23 cellular contexts compared by ENCODE assay signal in genomic region chrX:24305905-24306304, GRCh38. TPM values are rescaled to one million over a fixed set of nuclear protein-coding genes. Genes with fewer than 3 reads are reported as not detected.
DNase-seq lines count a peak whose midpoint lies in the region; ATAC-seq and TF ChIP-seq lines count a peak whose summit lies in the region.
"Had no signal": no experiment of that assay in that cellular context is flagged by ENCODE, and none has a peak within 500 bp of the region (broad histone marks: within the 10 kb centered on the region; RNA-seq: fewer than 3 reads in every experiment).

No MANE protein-coding gene starts in this region.

- no peak overlapping the region for H2BK15ac ChIP-seq in neuronal stem cell (ENCODE audit: low read length)

- ATAC-seq in left cardiac atrium (peak; percentile 55 to 70), right cardiac atrium (peak; percentile 58 to 59)
- ATAC-seq: HCT116 had no signal

- no peaks in the 10 kb centered on the region for H3K27me3 Mint-ChIP-seq in glutamatergic neuron (ENCODE audit: unreplicated experiment)

- TF ChIP-seq EP300 in ovary (IDR thresholded peaks at IDR 0.05) = no peak

- intact Hi-C loops in left cardiac atrium (cut with DNase I) = no loop called here
- intact Hi-C loops in right cardiac atrium (cut with DNase I) = no loop called here
- intact Hi-C loops in ovary (cut with DNase I) = no loop called here

- H4K91ac ChIP-seq in neuronal stem cell (ENCODE audit: low read depth, low read length, poor library complexity) = no peak overlapping the region

- H3K4me3 ChIP-seq in right cardiac atrium (ENCODE audit: low read length) (no peak overlapping the region), ovary (no peak overlapping the region), neuronal stem cell (ENCODE audit: low read length in 2 of 2) (no peak overlapping the region)
- H3K4me3 ChIP-seq: GM23338 had no signal

- H3K4me3 Mint-ChIP-seq in glutamatergic neuron (ENCODE audit: unreplicated experiment) = no peak overlapping the region
- H3K4me3 Mint-ChIP-seq: CD4-positive, alpha-beta memory T cell; GM23338; H9 had no signal

- no peak overlapping the region for H2BK120ac ChIP-seq in neuronal stem cell (ENCODE audit: low read depth, low read length)

- H3K4me1 Mint-ChIP-seq in glutamatergic neuron (ENCODE audit: low read depth, unreplicated experiment) = peaks cover 7% of the 10 kb centered on the region
- H3K4me1 Mint-ChIP-seq: CD4-positive, alpha-beta memory T cell had no signal

- no peaks in the 10 kb centered on the region for H3K36me3 ChIP-seq in ovary
- no peaks in the 10 kb centered on the region for H3K36me3 ChIP-seq in neuronal stem cell (replicated peaks in 1 of 2; ENCODE audit: control insufficient read depth in 2 of 2, insufficient read depth in 2 of 2, low read length in 2 of 2)

- DNase-seq in glutamatergic neuron (no peak), left cardiac atrium (no peak), right cardiac atrium (peak in 2 of 3 donors; percentile 77 to 80), ovary (peak; percentile 47 to 72 (median 47)), NCI-H345 treated with DMSO at 0.1 percent for 48 hours (lab: John Stamatoyannopoulos, UW; ENCODE audit: unreplicated experiment) (no peak), neuronal stem cell (ENCODE audit: low spot score) (no peak), HK-2 (ENCODE audit: unreplicated experiment) (no peak)
- DNase-seq: C1 segment of cervical spinal cord; Calu3; CD4-positive, alpha-beta memory T cell; COR-L47; DMS53; DMS79 treated with DMSO at 0.1 percent for 48 hours; GF-D8 had no signal

- no peak overlapping the region for H4K8ac ChIP-seq in neuronal stem cell (ENCODE audit: low read depth, low read length)

- TF ChIP-seq POLR2A in ovary (IDR thresholded peaks at IDR 0.05) = no peak

- no peaks in the 10 kb centered on the region for H3K9me3 Mint-ChIP-seq in glutamatergic neuron (ENCODE audit: unreplicated experiment)
- H3K9me3 Mint-ChIP-seq: CD4-positive, alpha-beta memory T cell; GM23338; H9 had no signal

- H3K14ac ChIP-seq in neuronal stem cell (ENCODE audit: low read length) = no peak overlapping the region

- no peak overlapping the region for H2AK5ac ChIP-seq in neuronal stem cell (ENCODE audit: low read depth, low read length)

- H2BK12ac ChIP-seq in neuronal stem cell (ENCODE audit: low read length) = no peak overlapping the region

- H3K9me3 ChIP-seq in right cardiac atrium (ENCODE audit: control insufficient read depth, low read length) (no peaks in the 10 kb centered on the region), ovary (no peaks in the 10 kb centered on the region), neuronal stem cell (replicated peaks in 1 of 2; ENCODE audit: control insufficient read depth in 2 of 2, insufficient read depth in 1 of 2, low read depth in 1 of 2, low read length in 2 of 2) (no peaks in the 10 kb centered on the region)

- no peaks in the 10 kb centered on the region for H3K36me3 Mint-ChIP-seq in glutamatergic neuron (ENCODE audit: unreplicated experiment)
- H3K36me3 Mint-ChIP-seq: CD4-positive, alpha-beta memory T cell had no signal

- WGBS in right cardiac atrium = 45% methylated on average over 6 of the region's 7 CpGs
- WGBS in ovary, 3 donors = 44 to 49% (median 46%) methylated on average over 7 of the region's 7 CpGs
- WGBS in neuronal stem cell (ENCODE audit: extremely low coverage in 2 of 2, insufficient read length in 2 of 2, insufficient replicate concordance in 1 of 2), 2 donors = no CpG with 5 or more reads among the region's 7 CpGs

- no peak overlapping the region for H3K23ac ChIP-seq in neuronal stem cell (ENCODE audit: low read depth, low read length, poor library complexity)

- no peaks in the 10 kb centered on the region for H3K79me1 ChIP-seq in neuronal stem cell (ENCODE audit: low read depth, low read length)

- TF ChIP-seq CTCF in glutamatergic neuron (IDR thresholded peaks at IDR 0.05; ENCODE audit: partially characterized antibody, unreplicated experiment) = no peak
- no peak for TF ChIP-seq CTCF in ovary (IDR thresholded peaks at IDR 0.05)

- H3K4me2 ChIP-seq in neuronal stem cell (ENCODE audit: insufficient read depth, low read length, poor library complexity, severe bottlenecking) = no peak overlapping the region
- H3K4me2 ChIP-seq: GM23338 had no signal

- no peak overlapping the region for H2BK5ac ChIP-seq in neuronal stem cell (ENCODE audit: low read length)

- peak overlapping the region; percentile 22 for H3K27ac Mint-ChIP-seq in glutamatergic neuron (ENCODE audit: unreplicated experiment)
- H3K27ac Mint-ChIP-seq: CD4-positive, alpha-beta memory T cell; GM23338; H9 had no signal

- H2AFZ ChIP-seq in neuronal stem cell (ENCODE audit: low read length) = no peak overlapping the region
- H2AFZ ChIP-seq: GM23338 had no signal

- H3K27me3 ChIP-seq in right cardiac atrium (ENCODE audit: control insufficient read depth, insufficient read depth) (no peaks in the 10 kb centered on the region), ovary (no peaks in the 10 kb centered on the region), neuronal stem cell (ENCODE audit: control insufficient read depth in 3 of 3, insufficient read depth in 3 of 3, low read depth in 1 of 3, low read length in 3 of 3) (peaks cover 0 to 6% (median 0%) of the 10 kb centered on the region in 3 experiments)

- H3K9ac ChIP-seq in neuronal stem cell (ENCODE audit: low read depth, low read length, poor library complexity) = no peak overlapping the region

- H3K4ac ChIP-seq in neuronal stem cell (ENCODE audit: low read length) = no peak overlapping the region

- H3K4me1 ChIP-seq in right cardiac atrium (ENCODE audit: control insufficient read depth, insufficient read depth, low read length) = no peaks in the 10 kb centered on the region
- no peaks in the 10 kb centered on the region for H3K4me1 ChIP-seq in ovary (ENCODE audit: insufficient read depth)
- peaks cover 0 to 7% of the 10 kb centered on the region in 2 donors for H3K4me1 ChIP-seq in neuronal stem cell (ENCODE audit: control insufficient read depth in 2 of 2, insufficient read depth in 1 of 2, low read depth in 1 of 2, low read length in 2 of 2)

- H3K27ac ChIP-seq in right cardiac atrium (ENCODE audit: low read length) (no peak overlapping the region), ovary (no peak overlapping the region), neuronal stem cell (replicated peaks; ENCODE audit: low read length) (no peak overlapping the region)

- H3K18ac ChIP-seq in neuronal stem cell (ENCODE audit: low read length) = no peak overlapping the region

RNA-seq across cellular contexts. Expression of gene SUPT20HL2, which starts 8.0 kb away (rescaled TPM):
- total RNA-seq in glutamatergic neuron (ENCODE audit: unreplicated experiment) (0.22 TPM), left cardiac atrium (not detected), right cardiac atrium (not detected), ovary (1 to 10 TPM in 1 of 7 donors, under 1 TPM in 5, not detected in 1; 0.13 to 1.1 (median 0.41) TPM)
- polyA plus RNA-seq in right cardiac atrium (not detected), ovary (under 1 TPM; 0.04 to 0.23 TPM)
- polyA plus RNA-seq in neuronal stem cell (2013, experiment 1 of 2) = 0.01 TPM
- not detected for polyA plus RNA-seq in neuronal stem cell (2013, experiment 2 of 2)
- total RNA-seq: A172; A673; Calu3; CD4-positive, alpha-beta memory T cell; Daoy; G401; GM23338; H4; H9 had no signal
- polyA plus RNA-seq: BJ; CD4-positive, alpha-beta memory T cell had no signal

RNA-seq across cellular contexts. Expression of gene SUPT20HL1, which starts 54.5 kb away (rescaled TPM):
- total RNA-seq in glutamatergic neuron (ENCODE audit: unreplicated experiment) (not detected), left cardiac atrium (not detected), right cardiac atrium (not detected), ovary (under 1 TPM in 5 of 7 donors, not detected in 2; 0.10 to 0.25 (median 0.13) TPM)
- polyA plus RNA-seq in right cardiac atrium (not detected), ovary (under 1 TPM; 0.05 to 0.12 TPM)
- polyA plus RNA-seq in neuronal stem cell (2013, experiment 1 of 2) = not detected
- not detected for polyA plus RNA-seq in neuronal stem cell (2013, experiment 2 of 2)
- total RNA-seq: A172; A673; Calu3; CD4-positive, alpha-beta memory T cell; Daoy; G401; GM23338; H4; H9 had no signal
- polyA plus RNA-seq: BJ; CD4-positive, alpha-beta memory T cell; GM23338 had no signal

Comparison
In these comparisons a context has a peak if more than half of its experiments do, and no peak if none do; other contexts are left out.
1. DNase-seq: peak in right cardiac atrium (2 of 3) and ovary (5 of 5); none in glutamatergic neuron (single experiment), left cardiac atrium (single experiment), NCI-H345 treated with DMSO at 0.1 percent for 48 hours (single experiment), neuronal stem cell (single experiment) and HK-2 (single experiment).